Comparison of ENCODE assay signal across 10 cellular contexts in genomic region chr4:119040711-119041185, GRCh38.
A peak's percentile ranks its signal among the peaks of the same experiment; 100 is the strongest.
DNase-seq lines count a peak whose midpoint lies in the region; ATAC-seq and TF ChIP-seq lines count a peak whose summit lies in the region.
"Had no signal": no experiment of that assay in that cellular context is flagged by ENCODE, and none has a peak within 500 bp of the region (broad histone marks: within the 10 kb centered on the region; RNA-seq: fewer than 3 reads in every experiment).

No MANE protein-coding gene starts in this region.

- ATAC-seq in GM18870 (IDR thresholded peaks at IDR 0.05; ENCODE audit: unreplicated experiment) = no peak
- no peak for ATAC-seq in HG02973 (IDR thresholded peaks at IDR 0.05; ENCODE audit: unreplicated experiment)

- no peaks in the 10 kb centered on the region for H3K27me3 ChIP-seq in ACC112 (ENCODE audit: insufficient read depth, low read length)
- no peaks in the 10 kb centered on the region for H3K27me3 ChIP-seq in neuron (ENCODE audit: insufficient read depth, low read length)
- H3K27me3 ChIP-seq: BLaER1 treated with 17β-estradiol and CSF1 and Interleukin-3, amounts not matched to agents 10 nM and 100 nM had no signal

- DNase-seq in RPMI7951 (ENCODE audit: low read depth) (peak; percentile 64), fibroblast of pulmonary artery (ENCODE audit: low read depth) (peak; percentile 69), NCI-H748 (lab: John Stamatoyannopoulos, UW; ENCODE audit: unreplicated experiment) (no peak)
- no peak for DNase-seq in activated CD4-positive, alpha-beta T cell treated with anti-CD3 and anti-CD28 coated beads for 48 hours

- no peaks in the 10 kb centered on the region for H3K36me3 ChIP-seq in ACC112 (ENCODE audit: insufficient read depth, low read length)
- H3K36me3 ChIP-seq in neuron (ENCODE audit: insufficient read depth, low read length) = no peaks in the 10 kb centered on the region
- H3K36me3 ChIP-seq: BLaER1 treated with 17β-estradiol and CSF1 and Interleukin-3, amounts not matched to agents 10 nM and 100 nM had no signal

- TF ChIP-seq CTCF in fibroblast of pulmonary artery (IDR thresholded peaks at IDR 0.05; ENCODE audit: low read length, missing control alignments) = no peak

- H3K9me3 ChIP-seq in neuron (ENCODE audit: low read length) = no peaks in the 10 kb centered on the region
- H3K9me3 ChIP-seq: BLaER1 treated with 17β-estradiol and CSF1 and Interleukin-3, amounts not matched to agents 10 nM and 100 nM had no signal

- H3K4me3 ChIP-seq in ACC112 (ENCODE audit: low read depth, low read length) (peak overlapping the region; percentile 41), fibroblast of pulmonary artery (replicated peaks; ENCODE audit: low read depth, low read length) (no peak overlapping the region), neuron (ENCODE audit: low read length) (no peak overlapping the region)
- H3K4me3 ChIP-seq: BLaER1 treated with 17β-estradiol and CSF1 and Interleukin-3, amounts not matched to agents 10 nM and 100 nM had no signal

- peak overlapping the region; percentile 47 for H3K27ac ChIP-seq in ACC112 (ENCODE audit: low read depth, low read length)
- H3K27ac ChIP-seq: RWPE1 had no signal

- no peaks in the 10 kb centered on the region for H3K79me2 ChIP-seq in ACC112 (ENCODE audit: control insufficient read depth, insufficient read depth, low read length, unreplicated experiment)

- peaks cover 35% of the 10 kb centered on the region for H3K4me1 ChIP-seq in ACC112 (ENCODE audit: control insufficient read depth, insufficient read depth, low read length, unreplicated experiment)
- H3K4me1 ChIP-seq in neuron (ENCODE audit: insufficient read depth, low read length) = peaks cover 3% of the 10 kb centered on the region

- H2AFZ ChIP-seq in ACC112 (ENCODE audit: low read length, unreplicated experiment) = peak overlapping the region; percentile 89
- H2AFZ ChIP-seq in neuron (ENCODE audit: low read depth, low read length) = peak overlapping the region; percentile 61

Comparison
In these comparisons a context has a peak if more than half of its experiments do, and no peak if none do; other contexts are left out.
1. DNase-seq: peak in RPMI7951 (single experiment) and fibroblast of pulmonary artery (single experiment); none in NCI-H748 (single experiment) and activated CD4-positive, alpha-beta T cell treated with anti-CD3 and anti-CD28 coated beads for 48 hours (single experiment).